8 cellular contexts compared by ENCODE assay signal in the genomic region with DNA sequence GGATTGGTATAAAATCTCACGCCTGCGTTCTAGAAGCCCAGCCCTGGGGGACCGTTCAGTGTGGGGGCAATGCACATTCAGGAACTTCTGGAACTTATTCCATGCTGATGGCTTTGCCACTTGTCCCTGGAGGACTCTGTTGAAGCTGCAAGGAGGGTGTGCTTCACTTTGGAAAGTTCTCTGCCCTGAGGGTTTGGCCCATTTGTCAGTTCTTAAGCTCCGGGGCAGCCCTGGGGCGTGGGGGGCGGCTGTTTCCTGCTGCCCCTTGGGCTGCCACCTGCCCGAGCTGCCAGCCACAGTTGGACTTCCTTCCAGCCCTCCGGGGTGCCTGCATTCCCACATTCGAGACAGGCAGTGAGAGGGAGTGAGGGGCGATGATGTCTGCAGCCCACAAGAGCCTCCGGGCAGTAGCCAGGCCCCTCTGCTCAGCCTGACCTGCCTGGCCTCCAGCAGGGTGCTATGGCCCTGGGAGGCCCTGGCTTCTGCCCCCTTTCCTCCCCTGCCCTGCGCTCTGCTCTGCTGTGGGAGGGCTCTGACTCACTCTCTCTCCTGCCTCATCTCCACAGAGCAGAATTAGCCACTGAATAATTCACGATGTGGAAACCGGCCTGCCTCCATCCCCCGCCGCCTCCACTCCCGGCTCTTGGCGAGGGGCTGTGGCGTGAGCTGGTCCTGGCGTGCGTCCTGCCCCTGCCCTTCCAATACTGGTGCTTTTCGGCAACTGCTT. TPM values are rescaled to one million over a fixed set of nuclear protein-coding genes. Genes with fewer than 3 reads are reported as not detected.
DNase-seq lines count a peak whose midpoint lies in the region; ATAC-seq and TF ChIP-seq lines count a peak whose summit lies in the region.

No MANE protein-coding gene starts in this region.

- no peaks in the 10 kb centered on the region for H3K27me3 ChIP-seq in HL-60 (ENCODE audit: insufficient read depth, poor library complexity, severe bottlenecking)
- H3K27me3 ChIP-seq in naive thymus-derived CD4-positive, alpha-beta T cell (ENCODE audit: control insufficient read depth in 2 of 2, insufficient read depth in 2 of 2, low read length in 2 of 2), result no peaks in the 10 kb centered on the region
- no peaks in the 10 kb centered on the region for H3K27me3 ChIP-seq in testis

- H3K4me1 Mint-ChIP-seq in activated CD4-positive, alpha-beta memory T cell treated with anti-CD3 and anti-CD28 coated beads, Interleukin-2, amount 10 ng/mL, durations not matched to agents 7 days and 5 days, result peaks cover 20% of the 10 kb centered on the region
- peaks cover 0 to 19% (median 15%) of the 10 kb centered on the region in 7 donors for H3K4me1 Mint-ChIP-seq in naive thymus-derived CD4-positive, alpha-beta T cell

- no peak for TF ChIP-seq POLR2A in testis (IDR thresholded peaks at IDR 0.05)

- peak overlapping the region; percentile 84 for H3K4me3 ChIP-seq in HL-60 (replicated peaks; ENCODE audit: insufficient read depth, low read length)
- peak overlapping the region; percentile 58 for H3K4me3 ChIP-seq in naive thymus-derived CD4-positive, alpha-beta T cell (ENCODE audit: low read length)
- H3K4me3 ChIP-seq in testis, result peak overlapping the region in 1 of 2 donors; percentile 78

- CTCF ChIA-PET in activated CD4-positive, alpha-beta memory T cell treated with anti-CD3 and anti-CD28 coated beads, Interleukin-2, amount 10 ng/mL, durations not matched to agents 7 days and 5 days (lab: Charles Lee), result interaction anchor here (1.6 kb wide), 1 partner anchor 76 kb away, joined by 4 read pairs; no protein-coding TSS in a partner anchor
- CTCF ChIA-PET in naive thymus-derived CD4-positive, alpha-beta T cell (lab: Charles Lee), result interaction anchor here (0.5 kb wide), 1 partner anchor 423 kb away, joined by 3 read pairs; no protein-coding TSS in a partner anchor

- no peaks in the 10 kb centered on the region for H3K36me3 Mint-ChIP-seq in activated CD4-positive, alpha-beta memory T cell treated with anti-CD3 and anti-CD28 coated beads, Interleukin-2, amount 10 ng/mL, durations not matched to agents 7 days and 5 days (ENCODE audit: low read depth)
- no peaks in the 10 kb centered on the region for H3K36me3 Mint-ChIP-seq in naive thymus-derived CD4-positive, alpha-beta T cell

- H3K9me3 ChIP-seq in naive thymus-derived CD4-positive, alpha-beta T cell (ENCODE audit: control insufficient read depth in 2 of 3, low read length in 3 of 3), result no peaks in the 10 kb centered on the region
- no peaks in the 10 kb centered on the region for H3K9me3 ChIP-seq in testis

- H3K4me1 ChIP-seq in naive thymus-derived CD4-positive, alpha-beta T cell (ENCODE audit: control insufficient read depth in 2 of 2, insufficient read depth in 2 of 2, low read length in 2 of 2), result peaks cover 3 to 16% of the 10 kb centered on the region in 2 donors
- peaks cover 58% of the 10 kb centered on the region for H3K4me1 ChIP-seq in testis

- no peak overlapping the region for H3K27ac Mint-ChIP-seq in activated CD4-positive, alpha-beta memory T cell treated with anti-CD3 and anti-CD28 coated beads, Interleukin-2, amount 10 ng/mL, durations not matched to agents 7 days and 5 days
- peak overlapping the region in 8 of 9 donors; percentile 72 to 88 (median 81) for H3K27ac Mint-ChIP-seq in naive thymus-derived CD4-positive, alpha-beta T cell

- intact Hi-C loops in naive thymus-derived CD4-positive, alpha-beta T cell (cut with micrococcal nuclease), result loop anchor here (5.0 kb wide), 3 partner anchors 74 to 321 kb away; partner anchors contain the start of genes CHST12 (in 1 of the 2) and SNX8 (in 1 of the 2)
- intact Hi-C loops in testis (cut with DNase I; ENCODE audit: low total_unique reads), result no loop called here

- TF ChIP-seq CTCF in AG09319 (IDR thresholded peaks at IDR 0.05; ENCODE audit: low read depth, low read length) (no peak), HL-60 (IDR thresholded peaks at IDR 0.05; ENCODE audit: insufficient read depth, low read length) (no peak), testis (IDR thresholded peaks at IDR 0.05) (no peak), GM10266 (IDR thresholded peaks at IDR 0.05; ENCODE audit: control insufficient read depth, insufficient read depth, low read depth, missing control alignments) (no peak)

- H3K9me3 Mint-ChIP-seq in activated CD4-positive, alpha-beta memory T cell treated with anti-CD3 and anti-CD28 coated beads, Interleukin-2, amount 10 ng/mL, durations not matched to agents 7 days and 5 days, result no peaks in the 10 kb centered on the region
- no peaks in the 10 kb centered on the region for H3K9me3 Mint-ChIP-seq in naive thymus-derived CD4-positive, alpha-beta T cell

- no peaks in the 10 kb centered on the region for H3K27me3 Mint-ChIP-seq in activated CD4-positive, alpha-beta memory T cell treated with anti-CD3 and anti-CD28 coated beads, Interleukin-2, amount 10 ng/mL, durations not matched to agents 7 days and 5 days
- peaks cover 0 to 3% (median 0%) of the 10 kb centered on the region in 5 donors for H3K27me3 Mint-ChIP-seq in naive thymus-derived CD4-positive, alpha-beta T cell

- POLR2A ChIA-PET in activated CD4-positive, alpha-beta memory T cell treated with anti-CD3 and anti-CD28 coated beads, Interleukin-2, amount 10 ng/mL, durations not matched to agents 7 days and 5 days (lab: Charles Lee), result interaction anchor here (0.7 kb wide), 1 partner anchor 11 kb away, joined by 3 read pairs; no protein-coding TSS in a partner anchor
- POLR2A ChIA-PET in naive thymus-derived CD4-positive, alpha-beta T cell (lab: Charles Lee), result interaction anchor here (0.6 kb wide), 1 partner anchor 199 kb away, joined by 3 read pairs; no protein-coding TSS in a partner anchor

- peaks cover 0 to 5% (median 0%) of the 10 kb centered on the region in 3 experiments for H3K36me3 ChIP-seq in naive thymus-derived CD4-positive, alpha-beta T cell (ENCODE audit: control insufficient read depth in 2 of 3, insufficient read depth in 3 of 3, low read length in 3 of 3)
- H3K36me3 ChIP-seq in testis (ENCODE audit: low read depth, missing control alignments), result no peaks in the 10 kb centered on the region

- DNase-seq in AG09319 (ENCODE audit: extremely low read depth, low read depth) (peak; percentile 78), HL-60 (ENCODE audit: low read depth in 1 of 2, low spot score in 1 of 2) (peak in 1 of 2 experiments; percentile 56), epithelial cell of prostate (ENCODE audit: low read depth, low spot score) (no peak), testis (peak; percentile 29), GM10266 (ENCODE audit: extremely low spot score) (no peak), DMS79 (lab: John Stamatoyannopoulos, UW) (no peak)
- peak; percentile 25 for DNase-seq in activated CD4-positive, alpha-beta memory T cell treated with anti-CD3 and anti-CD28 coated beads, Interleukin-2, amount 10 ng/mL, durations not matched to agents 7 days and 5 days
- peak in 1 of 9 donors; percentile 49 for DNase-seq in naive thymus-derived CD4-positive, alpha-beta T cell

- H3K4me3 Mint-ChIP-seq in activated CD4-positive, alpha-beta memory T cell treated with anti-CD3 and anti-CD28 coated beads, Interleukin-2, amount 10 ng/mL, durations not matched to agents 7 days and 5 days, result peak overlapping the region; percentile 64
- H3K4me3 Mint-ChIP-seq in naive thymus-derived CD4-positive, alpha-beta T cell, result peak overlapping the region; percentile 86 to 96 (median 89)

- H3K27ac ChIP-seq in HL-60 (replicated peaks), result peak overlapping the region; percentile 53
- peak overlapping the region; percentile 82 for H3K27ac ChIP-seq in epithelial cell of prostate
- H3K27ac ChIP-seq in naive thymus-derived CD4-positive, alpha-beta T cell (ENCODE audit: low read depth, low read length), result peak overlapping the region; percentile 79
- peak overlapping the region; percentile 86 to 88 for H3K27ac ChIP-seq in testis

- peak; percentile 12 for ATAC-seq in naive thymus-derived CD4-positive, alpha-beta T cell

- WGBS in testis, 2 donors, result 41 to 43% methylated on average over 8 to 22 of the region's 22 CpGs

RNA-seq across cellular contexts. Expression of gene TTYH3, which starts 1.9 kb away (rescaled TPM):
- total RNA-seq in activated CD4-positive, alpha-beta memory T cell treated with anti-CD3 and anti-CD28 coated beads, Interleukin-2, amount 10 ng/mL, durations not matched to agents 7 days and 5 days, result 10 to 100 TPM in 1 of 2 experiments, 1 to 10 TPM in 1; 9.7 to 10.2 TPM
- total RNA-seq in naive thymus-derived CD4-positive, alpha-beta T cell, result 100 to 1,000 TPM in 1 of 5 experiments, 10 to 100 TPM in 4; 15.9 to 115 (median 23.5) TPM
- polyA plus RNA-seq in naive thymus-derived CD4-positive, alpha-beta T cell, result 1 to 10 TPM in 1 of 2 donors, under 1 TPM in 1; 0.53 to 1.6 TPM
- 10 to 100 TPM; 59.5 to 69.9 TPM for total RNA-seq in testis
- polyA plus RNA-seq in testis (ENCODE audit: insufficient read depth, low read depth, low replicate concordance), result 35.6 TPM

RNA-seq across cellular contexts. Expression of gene AMZ1, which starts 54.3 kb away (rescaled TPM):
- total RNA-seq in activated CD4-positive, alpha-beta memory T cell treated with anti-CD3 and anti-CD28 coated beads, Interleukin-2, amount 10 ng/mL, durations not matched to agents 7 days and 5 days, result under 1 TPM; 0.78 to 0.88 TPM
- total RNA-seq in naive thymus-derived CD4-positive, alpha-beta T cell, result 1 to 10 TPM in 1 of 5 experiments, under 1 TPM in 4; 0.07 to 2.4 (median 0.80) TPM
- under 1 TPM; 0.07 to 0.13 TPM for polyA plus RNA-seq in naive thymus-derived CD4-positive, alpha-beta T cell
- 1 to 10 TPM; 1.1 to 2.7 TPM for total RNA-seq in testis
- 3.2 TPM for polyA plus RNA-seq in testis (ENCODE audit: insufficient read depth, low read depth, low replicate concordance)

Comparison
In these comparisons a context has a peak if more than half of its experiments do, and no peak if none do; other contexts are left out.
1. DNase-seq: peak in AG09319 (single experiment), activated CD4-positive, alpha-beta memory T cell treated with anti-CD3 and anti-CD28 coated beads, Interleukin-2, amount 10 ng/mL, durations not matched to agents 7 days and 5 days (single experiment) and testis (single experiment); none in epithelial cell of prostate (single experiment), GM10266 (single experiment) and DMS79 (single experiment).
2. Peak in every context shown above with its lines, with median percentiles within 50 percentile points of each other: H3K27ac ChIP-seq.